26 cellular contexts compared by ENCODE assay signal in the genomic region with DNA sequence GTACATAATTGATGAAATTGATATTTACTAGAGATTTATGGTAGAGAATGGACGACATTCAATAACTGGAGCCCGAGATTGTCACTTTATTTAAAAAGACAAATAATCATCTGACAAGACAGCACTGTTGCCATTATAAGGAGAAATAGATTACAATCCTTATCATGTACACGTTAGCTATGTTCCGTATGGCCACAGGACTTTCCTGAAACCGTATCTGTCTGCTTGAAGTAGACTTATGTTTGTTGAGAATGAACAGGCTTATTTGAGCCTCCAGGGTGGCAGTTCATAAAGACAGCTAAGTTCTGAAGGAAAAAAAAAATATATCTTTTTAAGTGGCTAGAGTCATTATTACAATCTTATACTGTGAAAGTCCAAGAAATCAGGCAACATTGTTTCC.
DNase-seq lines count a peak whose midpoint lies in the region; ATAC-seq and TF ChIP-seq lines count a peak whose summit lies in the region.
"Had no signal": no experiment of that assay in that cellular context is flagged by ENCODE, and none has a peak within 500 bp of the region (broad histone marks: within the 10 kb centered on the region; RNA-seq: fewer than 3 reads in every experiment).

No MANE protein-coding gene starts in this region.

- H3K36me3 ChIP-seq in SK-N-SH (replicated peaks in 1 of 2; ENCODE audit: control insufficient read depth in 1 of 2, insufficient read depth in 2 of 2, low read length in 1 of 2), result peaks cover 0 to 4% of the 10 kb centered on the region in 2 experiments
- H3K36me3 ChIP-seq: BLaER1 had no signal

- TF ChIP-seq CTCF in SK-N-SH (IDR thresholded peaks at IDR 0.05) (no peak), mesothelial cell of epicardium (IDR thresholded peaks at IDR 0.05; ENCODE audit: unreplicated experiment) (no peak), GM13976 (IDR thresholded peaks at IDR 0.05; ENCODE audit: borderline replicate concordance, control extremely low read depth, extremely low read depth, insufficient read depth, missing control alignments) (no peak)

- no peaks in the 10 kb centered on the region for H3K9me2 ChIP-seq in SK-N-SH

- H3K4me2 ChIP-seq in SK-N-SH, result no peak overlapping the region
- H3K4me2 ChIP-seq: A549, BLaER1 had no signal

- peak overlapping the region; percentile 14 for H3K27ac Mint-ChIP-seq in mesothelial cell of epicardium
- H3K27ac Mint-ChIP-seq: B cell; CD14-positive monocyte; CD4-positive, alpha-beta memory T cell; CD4-positive, CD25-positive, alpha-beta regulatory T cell; CD8-positive, alpha-beta memory T cell had no signal

- H2AFZ ChIP-seq in SK-N-SH (ENCODE audit: low read depth), result no peak overlapping the region

- in situ Hi-C loops in GM13976 (cut with MboI; ENCODE audit: low sequenced_read_pairs, unreplicated experiment), result no loop called here

- no peaks in the 10 kb centered on the region for H3K9me3 Mint-ChIP-seq in mesothelial cell of epicardium

- peaks cover 0 to 12% of the 10 kb centered on the region in 2 experiments; a peak in 2 of 4 replicates for H3K4me1 ChIP-seq in SK-N-SH (ENCODE audit: control insufficient read depth in 1 of 2, insufficient read depth in 2 of 2, low read depth in 1 of 2, low read length in 1 of 2)
- H3K4me1 ChIP-seq: A549, BLaER1 had no signal

- TF ChIP-seq EP300 in SK-N-SH (IDR thresholded peaks at IDR 0.05; ENCODE audit: borderline replicate concordance in 1 of 2, low read depth in 1 of 2, low read length in 1 of 2), result peak in 1 of 2 experiments; percentile 81; a peak in 2 of 4 replicates

- H3K36me3 Mint-ChIP-seq in mesothelial cell of epicardium, result no peaks in the 10 kb centered on the region
- H3K36me3 Mint-ChIP-seq: CD14-positive monocyte; CD4-positive, alpha-beta memory T cell; CD4-positive, CD25-positive, alpha-beta regulatory T cell; CD8-positive, alpha-beta memory T cell had no signal

- H3K79me2 ChIP-seq in SK-N-SH (ENCODE audit: insufficient read depth), result no peaks in the 10 kb centered on the region

- no peak overlapping the region for H3K27ac ChIP-seq in SK-N-SH (ENCODE audit: low read depth in 2 of 2, low read length in 1 of 2)
- H3K27ac ChIP-seq in caudate nucleus (ENCODE audit: low read depth, low read length), result no peak overlapping the region
- H3K27ac ChIP-seq: 22Rv1, A549, BLaER1 had no signal

- POLR2A ChIA-PET in SK-N-SH (lab: Yijun Ruan, JAX), result no interaction called here

- H3K4me1 Mint-ChIP-seq in mesothelial cell of epicardium, result peaks cover 68% of the 10 kb centered on the region
- H3K4me1 Mint-ChIP-seq: B cell; CD14-positive monocyte; CD4-positive, alpha-beta memory T cell; CD4-positive, CD25-positive, alpha-beta regulatory T cell; CD8-positive, alpha-beta memory T cell had no signal

- no peaks in the 10 kb centered on the region for H3F3A ChIP-seq in SK-N-SH (replicated peaks; ENCODE audit: insufficient read depth)

- H3K27me3 ChIP-seq in SK-N-SH (ENCODE audit: insufficient read depth), result no peaks in the 10 kb centered on the region
- H3K27me3 ChIP-seq: BLaER1 had no signal

- no peaks in the 10 kb centered on the region for H3K27me3 Mint-ChIP-seq in mesothelial cell of epicardium (ENCODE audit: low read depth)
- H3K27me3 Mint-ChIP-seq: B cell; CD4-positive, alpha-beta memory T cell; CD4-positive, CD25-positive, alpha-beta regulatory T cell; CD8-positive, alpha-beta memory T cell had no signal

- WGBS in SK-N-SH (ENCODE audit: low lambda C conversion rate), result 85% methylated on average over 5 of the region's 5 CpGs

- CTCF ChIA-PET in SK-N-SH (lab: Yijun Ruan, JAX), result interaction anchor here (0.6 kb wide), 1 partner anchor 48 kb away, joined by 3 read pairs; no protein-coding TSS in a partner anchor

- no peak overlapping the region for H3K4me3 ChIP-seq in SK-N-SH (ENCODE audit: low read depth in 2 of 2, low read length in 1 of 2)
- H3K4me3 ChIP-seq: A549, BLaER1, GM12878 had no signal

- H3K9me3 ChIP-seq in SK-N-SH, result no peaks in the 10 kb centered on the region
- H3K9me3 ChIP-seq: A549, BLaER1 had no signal

- ATAC-seq in SK-N-SH treated with all-trans-retinoic acid at 6 μM for 48 hours, result no peak
- no peak for ATAC-seq in GM18861 (IDR thresholded peaks at IDR 0.05; ENCODE audit: unreplicated experiment)
- ATAC-seq: A549, GM12878 had no signal

- DNase-seq in SK-N-SH (peak; percentile 16), NCI-H69 (lab: John Stamatoyannopoulos, UW) (peak; percentile 9), mesothelial cell of epicardium (ENCODE audit: low spot score in 2 of 2, unreplicated experiment in 2 of 2) (no peak), GM13976 (ENCODE audit: low spot score) (no peak), caudate nucleus (lab: John Stamatoyannopoulos, UW) (no peak)
- DNase-seq: AML-193; C1 segment of cervical spinal cord; CD4-positive, alpha-beta memory T cell; CD4-positive, CD25-positive, alpha-beta regulatory T cell; CD8-positive, alpha-beta memory T cell; COR-L47; DMS 273 treated with DMSO at 0.1 percent for 48 hours; DMS153; DMS53; DMS79; DND-41; EL; GDM1 had no signal

- H3K9ac ChIP-seq in SK-N-SH, result no peak overlapping the region
- H3K9ac ChIP-seq: BLaER1 had no signal

- no peak for TF ChIP-seq RAD21 in SK-N-SH (IDR thresholded peaks at IDR 0.05; ENCODE audit: low read length)

- H3K4me3 Mint-ChIP-seq in mesothelial cell of epicardium, result no peak overlapping the region
- H3K4me3 Mint-ChIP-seq: B cell; CD14-positive monocyte; CD4-positive, alpha-beta memory T cell; CD4-positive, CD25-positive, alpha-beta regulatory T cell; CD8-positive, alpha-beta memory T cell had no signal

- no peaks in the 10 kb centered on the region for H4K20me1 ChIP-seq in SK-N-SH (ENCODE audit: insufficient read depth)
- H4K20me1 ChIP-seq: BLaER1 had no signal

TF ChIP-seq in SK-N-SH, 30 proteins besides CTCF, POLR2A, EP300 and RAD21:
- TF ChIP-seq GATA2 (CRISPR knock-in tag; IDR thresholded peaks at IDR 0.05), result peak; percentile 87
- no peak for TF ChIP-seq EZH2phosphoT487 (IDR thresholded peaks at IDR 0.05; ENCODE audit: borderline replicate concordance, low read depth)

TF ChIP-seq in SK-N-SH treated with all-trans-retinoic acid at 6 μM for 48 hours, 23 proteins besides CTCF, POLR2A, EP300 and RAD21 (continues in another document):
- TF ChIP-seq, protein P1, sequence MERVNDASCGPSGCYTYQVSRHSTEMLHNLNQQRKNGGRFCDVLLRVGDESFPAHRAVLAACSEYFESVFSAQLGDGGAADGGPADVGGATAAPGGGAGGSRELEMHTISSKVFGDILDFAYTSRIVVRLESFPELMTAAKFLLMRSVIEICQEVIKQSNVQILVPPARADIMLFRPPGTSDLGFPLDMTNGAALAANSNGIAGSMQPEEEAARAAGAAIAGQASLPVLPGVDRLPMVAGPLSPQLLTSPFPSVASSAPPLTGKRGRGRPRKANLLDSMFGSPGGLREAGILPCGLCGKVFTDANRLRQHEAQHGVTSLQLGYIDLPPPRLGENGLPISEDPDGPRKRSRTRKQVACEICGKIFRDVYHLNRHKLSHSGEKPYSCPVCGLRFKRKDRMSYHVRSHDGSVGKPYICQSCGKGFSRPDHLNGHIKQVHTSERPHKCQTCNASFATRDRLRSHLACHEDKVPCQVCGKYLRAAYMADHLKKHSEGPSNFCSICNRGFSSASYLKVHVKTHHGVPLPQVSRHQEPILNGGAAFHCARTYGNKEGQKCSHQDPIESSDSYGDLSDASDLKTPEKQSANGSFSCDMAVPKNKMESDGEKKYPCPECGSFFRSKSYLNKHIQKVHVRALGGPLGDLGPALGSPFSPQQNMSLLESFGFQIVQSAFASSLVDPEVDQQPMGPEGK (CRISPR knock-in tag; IDR thresholded peaks at IDR 0.05; ENCODE audit: borderline replicate concordance), result no peak
- no peak for TF ChIP-seq ZNF565 (CRISPR knock-in tag; conservative IDR thresholded peaks at IDR 0.05; ENCODE audit: low read depth)
- TF ChIP-seq ESRRG (CRISPR knock-in tag; IDR thresholded peaks at IDR 0.05), result no peak
- no peak for TF ChIP-seq RARB (CRISPR knock-in tag; IDR thresholded peaks at IDR 0.05)
- no peak for TF ChIP-seq TOX (CRISPR knock-in tag; IDR thresholded peaks at IDR 0.05; ENCODE audit: borderline replicate concordance)
- TF ChIP-seq ZNF70 (CRISPR knock-in tag; IDR thresholded peaks at IDR 0.05), result no peak
- no peak for TF ChIP-seq PPARA (CRISPR knock-in tag; IDR thresholded peaks at IDR 0.05; ENCODE audit: borderline replicate concordance)
- no peak for TF ChIP-seq GLIS3 (CRISPR knock-in tag; IDR thresholded peaks at IDR 0.05)
- TF ChIP-seq ZC3H10 (CRISPR knock-in tag; IDR thresholded peaks at IDR 0.05), result no peak
- TF ChIP-seq, protein P2, sequence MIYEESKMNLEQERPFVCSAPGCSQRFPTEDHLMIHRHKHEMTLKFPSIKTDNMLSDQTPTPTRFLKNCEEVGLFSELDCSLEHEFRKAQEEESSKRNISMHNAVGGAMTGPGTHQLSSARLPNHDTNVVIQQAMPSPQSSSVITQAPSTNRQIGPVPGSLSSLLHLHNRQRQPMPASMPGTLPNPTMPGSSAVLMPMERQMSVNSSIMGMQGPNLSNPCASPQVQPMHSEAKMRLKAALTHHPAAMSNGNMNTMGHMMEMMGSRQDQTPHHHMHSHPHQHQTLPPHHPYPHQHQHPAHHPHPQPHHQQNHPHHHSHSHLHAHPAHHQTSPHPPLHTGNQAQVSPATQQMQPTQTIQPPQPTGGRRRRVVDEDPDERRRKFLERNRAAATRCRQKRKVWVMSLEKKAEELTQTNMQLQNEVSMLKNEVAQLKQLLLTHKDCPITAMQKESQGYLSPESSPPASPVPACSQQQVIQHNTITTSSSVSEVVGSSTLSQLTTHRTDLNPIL (CRISPR knock-in tag; IDR thresholded peaks at IDR 0.05; ENCODE audit: low read depth), result no peak
- TF ChIP-seq, protein P3, sequence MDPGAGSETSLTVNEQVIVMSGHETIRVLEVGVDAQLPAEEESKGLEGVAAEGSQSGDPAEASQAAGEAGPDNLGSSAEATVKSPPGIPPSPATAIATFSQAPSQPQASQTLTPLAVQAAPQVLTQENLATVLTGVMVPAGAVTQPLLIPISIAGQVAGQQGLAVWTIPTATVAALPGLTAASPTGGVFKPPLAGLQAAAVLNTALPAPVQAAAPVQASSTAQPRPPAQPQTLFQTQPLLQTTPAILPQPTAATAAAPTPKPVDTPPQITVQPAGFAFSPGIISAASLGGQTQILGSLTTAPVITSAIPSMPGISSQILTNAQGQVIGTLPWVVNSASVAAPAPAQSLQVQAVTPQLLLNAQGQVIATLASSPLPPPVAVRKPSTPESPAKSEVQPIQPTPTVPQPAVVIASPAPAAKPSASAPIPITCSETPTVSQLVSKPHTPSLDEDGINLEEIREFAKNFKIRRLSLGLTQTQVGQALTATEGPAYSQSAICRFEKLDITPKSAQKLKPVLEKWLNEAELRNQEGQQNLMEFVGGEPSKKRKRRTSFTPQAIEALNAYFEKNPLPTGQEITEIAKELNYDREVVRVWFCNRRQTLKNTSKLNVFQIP (CRISPR knock-in tag; IDR thresholded peaks at IDR 0.05; ENCODE audit: borderline replicate concordance, low read depth), result no peak
- no peak for TF ChIP-seq CSDC2 (CRISPR knock-in tag; IDR thresholded peaks at IDR 0.05)
- no peak for TF ChIP-seq SNAI2 (CRISPR knock-in tag; IDR thresholded peaks at IDR 0.05)

Comparison
In these comparisons a context has a peak if more than half of its experiments do, and no peak if none do; other contexts are left out.
1. DNase-seq: peak in SK-N-SH (single experiment) and NCI-H69 (single experiment); none in mesothelial cell of epicardium (0 of 2), GM13976 (single experiment) and caudate nucleus (0 of 61).